ENCODE assay signal across 15 cellular contexts in the genomic region with DNA sequence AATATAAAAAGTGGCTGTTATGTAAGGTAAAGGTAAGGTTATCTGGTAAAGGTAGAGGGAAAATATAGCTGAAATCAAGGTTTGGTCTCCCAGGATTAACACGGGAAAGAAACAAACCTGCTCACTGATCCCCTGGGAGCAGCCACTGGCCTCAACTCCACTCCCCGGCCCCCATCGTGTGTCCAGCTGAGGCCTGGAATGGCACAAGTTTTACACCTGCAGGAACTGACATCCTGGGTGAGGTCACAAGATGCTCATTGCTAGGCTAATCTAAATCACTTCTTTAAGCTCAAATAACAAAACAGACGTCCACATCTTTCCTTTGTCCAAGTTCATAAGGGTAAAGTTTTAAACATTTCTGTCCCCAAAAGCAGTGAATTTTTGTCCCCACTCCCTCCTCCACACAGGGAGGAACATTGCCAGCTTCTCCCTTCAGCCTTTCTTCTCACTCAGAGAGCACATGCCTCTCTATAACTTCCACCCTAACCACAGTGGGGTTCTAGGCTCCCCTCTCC. TPM values are rescaled to one million over a fixed set of nuclear protein-coding genes. Genes with fewer than 3 reads are reported as not detected.
DNase-seq lines count a peak whose midpoint lies in the region; ATAC-seq and TF ChIP-seq lines count a peak whose summit lies in the region.
"Had no signal": no experiment of that assay in that cellular context is flagged by ENCODE, and none has a peak within 500 bp of the region (broad histone marks: within the 10 kb centered on the region; RNA-seq: fewer than 3 reads in every experiment).

No MANE protein-coding gene starts in this region.

- H3K4me1 Mint-ChIP-seq in stimulated activated naive B cell treated with anti-CD40 and anti-IgM and Interleukin-4, amounts not matched to agents 10 μg/mL and 1 μg/mL and 100 μg/mL, for 72 hours = peaks cover 6 to 10% of the 10 kb centered on the region in 2 donors

- H3K79me2 ChIP-seq in mammary epithelial cell (ENCODE audit: insufficient read depth, low read length) = peaks cover 16% of the 10 kb centered on the region

- H3K27ac Mint-ChIP-seq in stimulated activated naive B cell treated with anti-CD40 and anti-IgM and Interleukin-4, amounts not matched to agents 10 μg/mL and 1 μg/mL and 100 μg/mL, for 72 hours = no peak overlapping the region
- H3K27ac Mint-ChIP-seq: activated CD8-positive, alpha-beta T cell treated with anti-CD3 and anti-CD28 coated beads for 36 hours; activated T-helper 17 cell treated with anti-CD3 and anti-CD28 coated beads, Interleukin-2, amount 50 U/mL, for 72 hours; memory B cell; neural progenitor cell had no signal

- H3K27ac ChIP-seq in BLaER1 treated with 17β-estradiol and CSF1 and Interleukin-3, amounts not matched to agents 10 nM and 100 nM = peak overlapping the region in 4 of 11 experiments; percentile 1 to 15 (median 8); a peak in 3 of 22 replicates
- H3K27ac ChIP-seq in KOPT-K1 (ENCODE audit: low read depth, low read length, poor library complexity, severe bottlenecking) (peak overlapping the region; percentile 76), mammary epithelial cell (ENCODE audit: insufficient read depth, low read depth, low read length) (peak overlapping the region; percentile 34), muscle layer of duodenum (ENCODE audit: low read length) (peak overlapping the region; percentile 53)
- H3K27ac ChIP-seq: gastroesophageal sphincter, neural progenitor cell had no signal

- peaks cover 0 to 30% (median 9%) of the 10 kb centered on the region in 11 experiments; a peak in 13 of 22 replicates for H3K36me3 ChIP-seq in BLaER1 treated with 17β-estradiol and CSF1 and Interleukin-3, amounts not matched to agents 10 nM and 100 nM
- H3K36me3 ChIP-seq in KOPT-K1 (ENCODE audit: insufficient read depth, low read length) = peaks cover 10% of the 10 kb centered on the region
- no peaks in the 10 kb centered on the region for H3K36me3 ChIP-seq in mammary epithelial cell (ENCODE audit: insufficient read depth, low read length)
- peaks cover 5 to 10% of the 10 kb centered on the region in 2 donors for H3K36me3 ChIP-seq in muscle layer of duodenum (ENCODE audit: control insufficient read depth in 1 of 2, insufficient read depth in 2 of 2, low read length in 2 of 2)
- H3K36me3 ChIP-seq: neural progenitor cell had no signal

- in situ Hi-C loops in mammary epithelial cell (cut with MboI; ENCODE audit: low sequenced_read_pairs in 2 of 2) = no loop called here

- ATAC-seq in GM21528 (IDR thresholded peaks at IDR 0.05; ENCODE audit: low FRiP score, unreplicated experiment) = no peak
- no peak for ATAC-seq in stimulated activated naive B cell treated with anti-CD40 and anti-IgM and Interleukin-4, amounts not matched to agents 10 μg/mL and 1 μg/mL and 100 μg/mL, for 72 hours (replicated peaks)
- ATAC-seq in HG03442 (IDR thresholded peaks at IDR 0.05; ENCODE audit: unreplicated experiment) = no peak
- ATAC-seq: activated CD8-positive, alpha-beta T cell treated with anti-CD3 and anti-CD28 coated beads for 36 hours; gastroesophageal sphincter had no signal

- dilution Hi-C loops in mammary epithelial cell (cut with HindIII; ENCODE audit: low sequenced_read_pairs) = no loop called here

- no peak for DNase-seq in mammary epithelial cell
- DNase-seq in stimulated activated naive B cell treated with anti-CD40 and anti-IgM and Interleukin-4, amounts not matched to agents 10 μg/mL and 1 μg/mL and 100 μg/mL, for 72 hours = no peak
- no peak for DNase-seq in activated CD4-positive, alpha-beta T cell treated with anti-CD3 and anti-CD28 coated beads, Interleukin-2, amount 50 U/mL, for 48 hours
- DNase-seq: activated CD8-positive, alpha-beta T cell treated with anti-CD3 and anti-CD28 coated beads for 36 hours; anterior cingulate cortex; NCI-H2029 had no signal

- H3K4me3 Mint-ChIP-seq in stimulated activated naive B cell treated with anti-CD40 and anti-IgM and Interleukin-4, amounts not matched to agents 10 μg/mL and 1 μg/mL and 100 μg/mL, for 72 hours = no peak overlapping the region
- H3K4me3 Mint-ChIP-seq: activated CD8-positive, alpha-beta T cell treated with anti-CD3 and anti-CD28 coated beads for 36 hours; activated T-helper 17 cell treated with anti-CD3 and anti-CD28 coated beads, Interleukin-2, amount 50 U/mL, for 72 hours; memory B cell; neural progenitor cell had no signal

- peak overlapping the region; percentile 9 for H2AFZ ChIP-seq in mammary epithelial cell (ENCODE audit: low read depth, low read length)
- H2AFZ ChIP-seq: neural progenitor cell had no signal

- no peak overlapping the region for H3K4me3 ChIP-seq in BLaER1 treated with 17β-estradiol and CSF1 and Interleukin-3, amounts not matched to agents 10 nM and 100 nM
- H3K4me3 ChIP-seq in mammary epithelial cell (replicated peaks in 1 of 3; ENCODE audit: insufficient read depth in 1 of 3, low read depth in 2 of 3, low read length in 3 of 3) (no peak overlapping the region), muscle layer of duodenum (ENCODE audit: low read depth in 1 of 2, low read length in 2 of 2) (no peak overlapping the region)
- H3K4me3 ChIP-seq: gastroesophageal sphincter, neural progenitor cell had no signal

- no peaks in the 10 kb centered on the region for H3K27me3 ChIP-seq in BLaER1 treated with 17β-estradiol and CSF1 and Interleukin-3, amounts not matched to agents 10 nM and 100 nM
- H3K27me3 ChIP-seq in mammary epithelial cell (ENCODE audit: insufficient read depth, low read length) = no peaks in the 10 kb centered on the region
- H3K27me3 ChIP-seq in muscle layer of duodenum (ENCODE audit: low read depth, low read length) = no peaks in the 10 kb centered on the region
- H3K27me3 ChIP-seq: gastroesophageal sphincter, neural progenitor cell had no signal

- no peak for TF ChIP-seq CTCF in mammary epithelial cell (conservative IDR thresholded peaks at IDR 0.05 in 1 of 2, IDR thresholded peaks at IDR 0.05 in 1 of 2; ENCODE audit: extremely low read depth in 1 of 2, insufficient read depth in 1 of 2, low read depth in 1 of 2, low read length in 2 of 2)

- H3K9me3 Mint-ChIP-seq in stimulated activated naive B cell treated with anti-CD40 and anti-IgM and Interleukin-4, amounts not matched to agents 10 μg/mL and 1 μg/mL and 100 μg/mL, for 72 hours = no peaks in the 10 kb centered on the region
- H3K9me3 Mint-ChIP-seq: activated CD8-positive, alpha-beta T cell treated with anti-CD3 and anti-CD28 coated beads for 36 hours; activated T-helper 17 cell treated with anti-CD3 and anti-CD28 coated beads, Interleukin-2, amount 50 U/mL, for 72 hours; memory B cell; neural progenitor cell had no signal

- WGBS in mammary epithelial cell (ENCODE audit: low coverage, missing lambda C conversion rate) = 76% methylated on average over 4 of the region's 4 CpGs

- CTCF ChIA-PET in mammary epithelial cell (lab: Charles Lee; ENCODE audit: low non-redundant PET) = no interaction called here

- H3K27me3 Mint-ChIP-seq in stimulated activated naive B cell treated with anti-CD40 and anti-IgM and Interleukin-4, amounts not matched to agents 10 μg/mL and 1 μg/mL and 100 μg/mL, for 72 hours = no peaks in the 10 kb centered on the region
- H3K27me3 Mint-ChIP-seq: activated CD8-positive, alpha-beta T cell treated with anti-CD3 and anti-CD28 coated beads for 36 hours; activated T-helper 17 cell treated with anti-CD3 and anti-CD28 coated beads, Interleukin-2, amount 50 U/mL, for 72 hours; memory B cell had no signal

- intact Hi-C loops in mammary epithelial cell (cut with micrococcal nuclease) = loop anchor here (1.0 to 5.0 kb wide), 2 partner anchors 12 to 34 kb away; no protein-coding TSS in a partner anchor

- H3K9me3 ChIP-seq in BLaER1 treated with 17β-estradiol and CSF1 and Interleukin-3, amounts not matched to agents 10 nM and 100 nM (replicated peaks in 1 of 11) = no peaks in the 10 kb centered on the region
- H3K9me3 ChIP-seq in KOPT-K1 (ENCODE audit: insufficient read depth, low read length, poor library complexity, severe bottlenecking) = no peaks in the 10 kb centered on the region
- no peaks in the 10 kb centered on the region for H3K9me3 ChIP-seq in mammary epithelial cell (replicated peaks; ENCODE audit: insufficient read depth, low read length)
- no peaks in the 10 kb centered on the region for H3K9me3 ChIP-seq in muscle layer of duodenum (ENCODE audit: control insufficient read depth in 1 of 2, low read length in 2 of 2)
- H3K9me3 ChIP-seq: gastroesophageal sphincter had no signal

- peaks cover 15 to 35% (median 30%) of the 10 kb centered on the region in 10 experiments for H3K4me1 ChIP-seq in BLaER1 treated with 17β-estradiol and CSF1 and Interleukin-3, amounts not matched to agents 10 nM and 100 nM
- H3K4me1 ChIP-seq in mammary epithelial cell (ENCODE audit: insufficient read depth, low read length) = peaks cover 32% of the 10 kb centered on the region
- peaks cover 0 to 13% of the 10 kb centered on the region in 2 donors for H3K4me1 ChIP-seq in muscle layer of duodenum (ENCODE audit: control insufficient read depth in 1 of 2, insufficient read depth in 2 of 2, low read length in 2 of 2)

- peaks cover 0 to 5% (median 0%) of the 10 kb centered on the region in 11 experiments; a peak in 2 of 22 replicates for H4K20me1 ChIP-seq in BLaER1 treated with 17β-estradiol and CSF1 and Interleukin-3, amounts not matched to agents 10 nM and 100 nM
- H4K20me1 ChIP-seq in mammary epithelial cell (ENCODE audit: insufficient read depth, low read length) = no peaks in the 10 kb centered on the region

- H3K36me3 Mint-ChIP-seq in stimulated activated naive B cell treated with anti-CD40 and anti-IgM and Interleukin-4, amounts not matched to agents 10 μg/mL and 1 μg/mL and 100 μg/mL, for 72 hours = peaks cover 0 to 4% of the 10 kb centered on the region in 2 donors
- H3K36me3 Mint-ChIP-seq: neural progenitor cell had no signal

- BruUV-seq in mammary epithelial cell (replicated peaks; lab: Mats Ljungman, UMichigan) = no TSS peak

- H3K9ac ChIP-seq in BLaER1 treated with 17β-estradiol and CSF1 and Interleukin-3, amounts not matched to agents 10 nM and 100 nM = no peak overlapping the region
- H3K9ac ChIP-seq in mammary epithelial cell (ENCODE audit: insufficient read depth, low read length) = no peak overlapping the region
- H3K9ac ChIP-seq: neural progenitor cell had no signal

- H3K4me2 ChIP-seq in BLaER1 treated with 17β-estradiol and CSF1 and Interleukin-3, amounts not matched to agents 10 nM and 100 nM = peak overlapping the region in 10 of 11 experiments; percentile 1 to 56 (median 28); a peak in 14 of 22 replicates
- H3K4me2 ChIP-seq in mammary epithelial cell (ENCODE audit: insufficient read depth, low read depth, low read length) = peak overlapping the region; percentile 6
- H3K4me2 ChIP-seq: neural progenitor cell had no signal

RNA-seq across cellular contexts. Expression of a gene that starts 46.3 kb away (rescaled TPM):
- total RNA-seq in mammary epithelial cell = 10 to 100 TPM; 18.8 to 36.8 TPM
- polyA plus RNA-seq in mammary epithelial cell = 5.3 TPM
- polyA minus RNA-seq in mammary epithelial cell = 3.7 TPM
